In the genomic region with DNA sequence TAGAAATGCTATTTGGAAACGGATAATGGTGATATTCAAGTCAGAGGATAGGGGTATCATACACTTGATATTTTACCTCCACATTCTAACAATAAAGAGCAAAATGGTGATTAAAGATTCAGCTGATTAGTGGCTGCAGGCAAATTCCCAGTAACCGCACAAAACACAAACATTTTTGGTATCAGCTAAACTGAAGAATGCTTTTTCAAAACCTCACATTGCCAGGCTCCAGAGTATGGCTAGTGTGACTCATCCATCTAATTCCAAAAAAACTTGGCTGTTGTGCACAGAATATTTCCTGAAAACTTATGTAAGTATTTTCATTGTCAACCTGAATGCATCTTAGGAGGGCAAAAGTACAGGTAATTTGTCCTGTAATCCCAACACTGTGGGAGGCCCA, we compare ENCODE assay signal across 19 cellular contexts. TPM values are rescaled to one million over a fixed set of nuclear protein-coding genes. Genes with fewer than 3 reads are reported as not detected.
DNase-seq lines count a peak whose midpoint lies in the region; ATAC-seq and TF ChIP-seq lines count a peak whose summit lies in the region.
"Had no signal": no experiment of that assay in that cellular context is flagged by ENCODE, and none has a peak within 500 bp of the region (broad histone marks: within the 10 kb centered on the region; RNA-seq: fewer than 3 reads in every experiment).

No MANE protein-coding gene starts in this region.

- ATAC-seq in GM21423 (IDR thresholded peaks at IDR 0.05; ENCODE audit: unreplicated experiment) (no peak), GM18498 (IDR thresholded peaks at IDR 0.05; ENCODE audit: unreplicated experiment) (no peak)
- ATAC-seq: HCT116, heart left ventricle, upper lobe of right lung had no signal

- DNase-seq in AG08395 (ENCODE audit: low spot score) (peak; percentile 73), H4 (ENCODE audit: low spot score) (peak; percentile 52), cardiac fibroblast (ENCODE audit: low read depth in 2 of 2) (peak; percentile 47 to 57), inferior parietal cortex (ENCODE audit: extremely low spot score) (peak; percentile 35), globus pallidus (ENCODE audit: low spot score) (no peak), NCI-H1105 (lab: John Stamatoyannopoulos, UW) (no peak)
- DNase-seq: activated CD4-positive, alpha-beta T cell treated with anti-CD3 and anti-CD28 coated beads for 1 hour; COR-L47; heart left ventricle; MM.1S; NCI-H187 treated with DMSO at 0.1 percent for 48 hours; NCI-H510A treated with DMSO at 0.1 percent for 48 hours; stimulated activated CD4-positive, alpha-beta T cell treated with anti-CD3 and anti-CD28 coated beads, Interleukin-12 subunit alpha, Interleukin-12 subunit beta, amount 100 ng/mL, for 4 hours; stimulated activated naive CD4-positive, alpha-beta T cell treated with Interleukin-2 at 50 U/mL for 16 hours; T-helper 9 cell; upper lobe of right lung had no signal

- no peak for TF ChIP-seq CTCF in cardiac fibroblast (IDR thresholded peaks at IDR 0.05; ENCODE audit: low read depth, low read length)

- H3K4me3 ChIP-seq in cardiac fibroblast (replicated peaks in 1 of 2; ENCODE audit: low read depth in 2 of 2, low read length in 2 of 2) = no peak overlapping the region
- H3K4me3 ChIP-seq: heart left ventricle, upper lobe of right lung had no signal

RNA-seq across cellular contexts. Expression of a gene that starts 10.9 kb away (rescaled TPM):
- 144 and 145 TPM in 2 replicates for total RNA-seq in H4 (2014; rRNA removed; shearing (Covaris generic))

RNA-seq across cellular contexts. Expression of a gene that starts 11.2 kb away (rescaled TPM):
- 29.0 and 40.3 TPM in 2 replicates for total RNA-seq in H4 (2014; rRNA removed; shearing (Covaris generic))

RNA-seq across cellular contexts. Expression of a gene that starts 25.1 kb away (rescaled TPM):
- total RNA-seq in H4 (2014; rRNA removed; shearing (Covaris generic)) = 1.8 and 3.9 TPM in 2 replicates

RNA-seq across cellular contexts. Expression of a gene that starts 46.1 kb away (rescaled TPM):
- 25.9 and 36.9 TPM in 2 replicates for total RNA-seq in H4 (2014; rRNA removed; shearing (Covaris generic))

RNA-seq across cellular contexts. Expression of a gene that starts 46.2 kb away (rescaled TPM):
- total RNA-seq in H4 (2014; rRNA removed; shearing (Covaris generic)) = 41.8 and 46.5 TPM in 2 replicates

Comparison
In these comparisons a context has a peak if more than half of its experiments do, and no peak if none do; other contexts are left out.
1. DNase-seq: peak in AG08395 (single experiment), H4 (single experiment), cardiac fibroblast (2 of 2) and inferior parietal cortex (single experiment); none in globus pallidus (single experiment) and NCI-H1105 (single experiment).